Comparison of ENCODE assay signal across 8 cellular contexts in genomic region chr2:11775384-11775783, GRCh38. TPM values are rescaled to one million over a fixed set of nuclear protein-coding genes. Genes with fewer than 3 reads are reported as not detected.
DNase-seq lines count a peak whose midpoint lies in the region; ATAC-seq and TF ChIP-seq lines count a peak whose summit lies in the region.

No MANE protein-coding gene starts in this region.

- peaks cover 3% of the 10 kb centered on the region; the same call in 1 of the 2 replicates for H3K36me3 ChIP-seq in GM23338 (ENCODE audit: insufficient read depth)

- ATAC-seq in HG03139 (IDR thresholded peaks at IDR 0.05; ENCODE audit: unreplicated experiment) = peak; percentile 76
- no peak for ATAC-seq in GM23338

- H3K4me1 Mint-ChIP-seq in activated naive CD8-positive, alpha-beta T cell (ENCODE audit: low read depth) = peaks cover 48% of the 10 kb centered on the region
- peaks cover 6% of the 10 kb centered on the region; the same call in 1 of the 3 replicates for H3K4me1 Mint-ChIP-seq in GM23338

- peak; percentile 6 for DNase-seq in CD1c-positive myeloid dendritic cell (ENCODE audit: extremely low spot score)
- peak; percentile 66 for DNase-seq in GM19240 (ENCODE audit: insufficient read length, low spot score)
- DNase-seq in NCI-H524 (lab: John Stamatoyannopoulos, UW) = no peak
- no peak for DNase-seq in putamen (ENCODE audit: low spot score)
- no peak for DNase-seq in NCI-H345 treated with DMSO at 0.1 percent for 48 hours (lab: John Stamatoyannopoulos, UW; ENCODE audit: unreplicated experiment)
- DNase-seq in GM23338 (ENCODE audit: low spot score) = no peak

- no peaks in the 10 kb centered on the region for H3K27me3 ChIP-seq in GM23338 (ENCODE audit: insufficient read depth)

- no peak overlapping the region for H3K27ac ChIP-seq in GM23338 (ENCODE audit: low read depth)

- H3K36me3 Mint-ChIP-seq in activated naive CD8-positive, alpha-beta T cell = peaks cover 22% of the 10 kb centered on the region
- peaks cover 17% of the 10 kb centered on the region for H3K36me3 Mint-ChIP-seq in GM23338 (ENCODE audit: low read depth)

- no peaks in the 10 kb centered on the region for H3K79me2 ChIP-seq in GM23338 (replicated peaks; ENCODE audit: insufficient read depth)

- H3K4me1 ChIP-seq in GM23338 (ENCODE audit: insufficient read depth) = peaks cover 10% of the 10 kb centered on the region; the same call in 1 of the 2 replicates

- H3K4me2 ChIP-seq in GM23338 = no peak overlapping the region

- no peaks in the 10 kb centered on the region for H3K27me3 Mint-ChIP-seq in activated naive CD8-positive, alpha-beta T cell
- H3K27me3 Mint-ChIP-seq in GM23338 (ENCODE audit: insufficient read depth, low read depth, poor library complexity) = peaks cover 2% of the 10 kb centered on the region

- no peaks in the 10 kb centered on the region for H3K9me3 Mint-ChIP-seq in activated naive CD8-positive, alpha-beta T cell (ENCODE audit: low read depth)
- H3K9me3 Mint-ChIP-seq in GM23338 = no peaks in the 10 kb centered on the region

- H3K4me3 Mint-ChIP-seq in activated naive CD8-positive, alpha-beta T cell = peak overlapping the region; percentile 78
- H3K4me3 Mint-ChIP-seq in GM23338 = no peak overlapping the region

- TF ChIP-seq CTCF in GM23338 (conservative IDR thresholded peaks at IDR 0.05; ENCODE audit: low read depth in 2 of 2) = no peak

- H2AFZ ChIP-seq in GM23338 = no peak overlapping the region

- H3K27ac Mint-ChIP-seq in activated naive CD8-positive, alpha-beta T cell = peak overlapping the region; percentile 98
- H3K27ac Mint-ChIP-seq in GM23338 = no peak overlapping the region

- 0 out of 2 replicates have a peak, but pooled peaks cover 4% of the 10 kb centered on the region for H3K9me2 ChIP-seq in GM23338 (ENCODE audit: insufficient read depth)

- H3K4me3 ChIP-seq in GM23338 = no peak overlapping the region

- no peaks in the 10 kb centered on the region for H4K20me1 ChIP-seq in GM23338 (replicated peaks; ENCODE audit: insufficient read depth)

- H3F3A ChIP-seq in GM23338 (replicated peaks; ENCODE audit: low read depth) = no peaks in the 10 kb centered on the region

TF ChIP-seq in GM23338, 12 proteins besides CTCF, POLR2A, EP300 and RAD21:
- TF ChIP-seq ETS1 (IDR thresholded peaks at IDR 0.05) (no peak), ZNF114 (CRISPR knock-in tag; IDR thresholded peaks at IDR 0.05) (no peak), JUNB (IDR thresholded peaks at IDR 0.05; ENCODE audit: unreplicated experiment) (no peak), EZH2 (IDR thresholded peaks at IDR 0.05; ENCODE audit: low read depth, unreplicated experiment) (no peak), EZH2phosphoT487 (IDR thresholded peaks at IDR 0.05; ENCODE audit: unreplicated experiment) (no peak), POLR2AphosphoS5 (IDR thresholded peaks at IDR 0.05; ENCODE audit: low read depth) (no peak), STAT1 (IDR thresholded peaks at IDR 0.05; ENCODE audit: unreplicated experiment) (no peak), NANOG (IDR thresholded peaks at IDR 0.05; ENCODE audit: borderline replicate concordance) (no peak), ZNF331 (CRISPR knock-in tag; IDR thresholded peaks at IDR 0.05; ENCODE audit: low read depth) (no peak), ZNF462 (CRISPR knock-in tag; IDR thresholded peaks at IDR 0.05) (no peak), CREB1 (CRISPR knock-in tag; IDR thresholded peaks at IDR 0.05; ENCODE audit: low read depth) (no peak), REST (IDR thresholded peaks at IDR 0.05; ENCODE audit: unreplicated experiment) (no peak)
TF ChIP-seq in GM23338: peak in this region for 0.

RNA-seq across cellular contexts. Expression of gene LPIN1, which starts 29.0 kb away (rescaled TPM):
- 7.1 and 9.5 TPM in 2 replicates for total RNA-seq in GM23338 (2014; rRNA removed; shearing (Covaris generic))
- polyA plus RNA-seq in GM23338 (2016; fragmentation: Nextera tagmentation; extraction: Ambion mirVana) = 4.4 and 5.4 TPM in 2 replicates

Comparison
In these comparisons a context has a peak if more than half of its experiments do, and no peak if none do; other contexts are left out.
1. DNase-seq: peak in CD1c-positive myeloid dendritic cell (single experiment) and GM19240 (single experiment); none in NCI-H524 (0 of 2), putamen (single experiment), NCI-H345 treated with DMSO at 0.1 percent for 48 hours (single experiment) and GM23338 (single experiment).